Comparison of ENCODE assay signal across 22 cellular contexts in the genomic region with DNA sequence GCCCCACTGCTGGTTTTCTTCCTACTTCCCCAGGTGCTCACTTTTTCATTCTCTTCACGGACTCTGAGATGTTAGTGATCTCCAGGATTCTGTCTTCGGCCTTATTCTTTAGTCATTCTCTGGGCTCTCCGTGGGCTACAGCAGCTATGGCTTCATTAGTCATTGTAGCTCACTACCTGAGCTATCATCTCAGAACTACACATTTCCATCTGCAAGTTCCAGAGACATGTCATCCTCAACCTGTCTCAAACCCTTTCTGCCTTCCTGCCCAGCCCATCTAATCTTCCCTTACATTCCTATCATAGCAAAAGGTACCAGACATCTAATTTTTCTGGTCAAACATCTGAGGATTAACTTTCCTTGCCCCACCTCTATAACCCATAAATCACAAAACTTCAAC. TPM values are rescaled to one million over a fixed set of nuclear protein-coding genes. Genes with fewer than 3 reads are reported as not detected.
DNase-seq lines count a peak whose midpoint lies in the region; ATAC-seq and TF ChIP-seq lines count a peak whose summit lies in the region.
"Had no signal": no experiment of that assay in that cellular context is flagged by ENCODE, and none has a peak within 500 bp of the region (broad histone marks: within the 10 kb centered on the region; RNA-seq: fewer than 3 reads in every experiment).

No MANE protein-coding gene starts in this region.

- H3K27ac Mint-ChIP-seq in CD8-positive, alpha-beta T cell = peak overlapping the region; percentile 2
- peak overlapping the region; percentile 1 to 49 for H3K27ac Mint-ChIP-seq in natural killer cell treated with Interleukin-12 subunit alpha and Interleukin-12 subunit beta and Interleukin-15 and Interleukin-18, amount 100 ng/mL, for 72 hours
- no peak overlapping the region for H3K27ac Mint-ChIP-seq in activated T-helper 1 cell treated with anti-CD3 and anti-CD28 coated beads, Interleukin-12 subunit alpha, Interleukin-12 subunit beta, Interleukin-2, Interleukin-4 antibody, amounts not matched to agents 30 ng/mL and 10 ng/mL and 1 ng/mL, durations not matched to agents 14 hours and 24 hours and 36 hours

- H3K4me3 Mint-ChIP-seq in CD8-positive, alpha-beta T cell = no peak overlapping the region
- H3K4me3 Mint-ChIP-seq in natural killer cell treated with Interleukin-12 subunit alpha and Interleukin-12 subunit beta and Interleukin-15 and Interleukin-18, amount 100 ng/mL, for 72 hours = peak overlapping the region; percentile 9
- no peak overlapping the region for H3K4me3 Mint-ChIP-seq in activated T-helper 1 cell treated with anti-CD3 and anti-CD28 coated beads, Interleukin-12 subunit alpha, Interleukin-12 subunit beta, Interleukin-2, Interleukin-4 antibody, amounts not matched to agents 30 ng/mL and 10 ng/mL and 1 ng/mL, durations not matched to agents 14 hours and 24 hours and 36 hours
- H3K4me3 Mint-ChIP-seq: H9 had no signal

- ATAC-seq in CD8-positive, alpha-beta T cell = no peak
- ATAC-seq in HCT116 = no peak
- no peak for ATAC-seq in natural killer cell treated with Interleukin-12 subunit alpha and Interleukin-12 subunit beta and Interleukin-15 and Interleukin-18, amount 100 ng/mL, for 72 hours

- intact Hi-C loops in CD8-positive, alpha-beta T cell (cut with DNase I, micrococcal nuclease) = no loop called here
- intact Hi-C loops in HCT116 (cut with micrococcal nuclease) = no loop called here
- intact Hi-C loops in activated T-helper 1 cell treated with anti-CD3 and anti-CD28 coated beads, Interleukin-12 subunit alpha, Interleukin-12 subunit beta, Interleukin-2, Interleukin-4 antibody, amounts not matched to agents 30 ng/mL and 10 ng/mL and 1 ng/mL, durations not matched to agents 14 hours and 24 hours and 36 hours (cut with micrococcal nuclease) = no loop called here
- intact Hi-C loops in transverse colon (cut with DNase I; ENCODE audit: low total_unique reads) = no loop called here

- H3K4me1 ChIP-seq in CD8-positive, alpha-beta T cell (ENCODE audit: insufficient read depth, low read length) = peaks cover 13% of the 10 kb centered on the region
- H3K4me1 ChIP-seq in HCT116 (ENCODE audit: control insufficient read depth in 1 of 2, insufficient read depth in 2 of 2, low read length in 2 of 2) (peaks cover 0 to 14% of the 10 kb centered on the region in 2 experiments; a peak in 2 of 4 replicates), transverse colon (peaks cover 24 to 53% (median 32%) of the 10 kb centered on the region in 4 donors)

- RAD21 ChIA-PET in HCT116 (lab: Charles Lee; ENCODE audit: low non-redundant PET in 1 of 2, low total read pairs in 2 of 2, uncharacterized antibody in 2 of 2, unreplicated experiment in 2 of 2) = no interaction called here

- peaks cover 57% of the 10 kb centered on the region for H3K79me2 ChIP-seq in HCT116 (ENCODE audit: insufficient read depth, low read length)

- H3K27me3 ChIP-seq in CD8-positive, alpha-beta T cell (ENCODE audit: insufficient read depth, low read length) = no peaks in the 10 kb centered on the region
- H3K27me3 ChIP-seq in HCT116 (ENCODE audit: insufficient read depth, low read length) (no peaks in the 10 kb centered on the region), transverse colon (no peaks in the 10 kb centered on the region)
- H3K27me3 ChIP-seq: esophagus squamous epithelium, stomach, upper lobe of left lung had no signal

- H3K36me3 Mint-ChIP-seq in CD8-positive, alpha-beta T cell = peaks cover 5% of the 10 kb centered on the region
- H3K36me3 Mint-ChIP-seq in natural killer cell treated with Interleukin-12 subunit alpha and Interleukin-12 subunit beta and Interleukin-15 and Interleukin-18, amount 100 ng/mL, for 72 hours = no peaks in the 10 kb centered on the region
- H3K36me3 Mint-ChIP-seq in activated T-helper 1 cell treated with anti-CD3 and anti-CD28 coated beads, Interleukin-12 subunit alpha, Interleukin-12 subunit beta, Interleukin-2, Interleukin-4 antibody, amounts not matched to agents 30 ng/mL and 10 ng/mL and 1 ng/mL, durations not matched to agents 14 hours and 24 hours and 36 hours (ENCODE audit: low read depth) = peaks cover 6% of the 10 kb centered on the region

- H3K4me2 ChIP-seq in HCT116 (ENCODE audit: low read length) = no peak overlapping the region

- no peaks in the 10 kb centered on the region for H3K36me3 ChIP-seq in CD8-positive, alpha-beta T cell (ENCODE audit: insufficient read depth, low read length)
- peaks cover 0 to under 1% of the 10 kb centered on the region in 2 experiments; a peak in 2 of 4 replicates for H3K36me3 ChIP-seq in HCT116 (ENCODE audit: control insufficient read depth in 1 of 2, insufficient read depth in 2 of 2, low read length in 2 of 2)
- peaks cover 0 to 3% (median under 1%) of the 10 kb centered on the region in 4 donors for H3K36me3 ChIP-seq in transverse colon

- BruUV-seq in HCT116 (replicated peaks; lab: Mats Ljungman, UMichigan) = TSS peak; percentile 10

- TF ChIP-seq POLR2A in HCT116 (IDR thresholded peaks at IDR 0.05; ENCODE audit: borderline replicate concordance, extremely low read depth, insufficient read depth, insufficient read length) (no peak), transverse colon (IDR thresholded peaks at IDR 0.05) (no peak)

- CTCF ChIA-PET in CD8-positive, alpha-beta T cell (lab: Charles Lee) = no interaction called here
- CTCF ChIA-PET in HCT116 (lab: Charles Lee) = interaction anchor here (0.9 kb wide), 1 partner anchor 23 kb away, joined by 3 read pairs; no protein-coding TSS in a partner anchor

- POLR2A ChIA-PET in CD8-positive, alpha-beta T cell (lab: Charles Lee) = interaction anchor here (1.2 to 1.3 kb wide), 3 partner anchors 11 to 64 kb away, joined by 3 to 7 read pairs (median 3); no protein-coding TSS in a partner anchor
- POLR2A ChIA-PET in HCT116 (lab: Charles Lee) = no interaction called here

- H3K4me3 ChIP-seq in CD8-positive, alpha-beta T cell (ENCODE audit: low read depth, low read length) = no peak overlapping the region
- no peak overlapping the region for H3K4me3 ChIP-seq in HCT116 (replicated peaks in 1 of 2; ENCODE audit: low read depth in 1 of 2, low read length in 2 of 2)
- no peak overlapping the region for H3K4me3 ChIP-seq in transverse colon
- H3K4me3 ChIP-seq: esophagus squamous epithelium, stomach, upper lobe of left lung had no signal

- H3K9ac ChIP-seq in HCT116 (ENCODE audit: low read length) = no peak overlapping the region

- TF ChIP-seq EP300 in transverse colon (IDR thresholded peaks at IDR 0.05; ENCODE audit: low read depth) = no peak

- no peaks in the 10 kb centered on the region for H3K9me2 ChIP-seq in HCT116 (ENCODE audit: insufficient read depth)

- no peak for DNase-seq in CD8-positive, alpha-beta T cell
- DNase-seq in HCT116 (ENCODE audit: low read depth, low spot score) (no peak), amniotic epithelial cell (ENCODE audit: low read depth) (peak; percentile 35), dedifferentiated amniotic fluid mesenchymal stem cell (ENCODE audit: extremely low spot score) (no peak), transverse colon (no peak)
- DNase-seq in natural killer cell treated with Interleukin-12 subunit alpha and Interleukin-12 subunit beta and Interleukin-15 and Interleukin-18, amount 100 ng/mL, for 72 hours (ENCODE audit: low spot score) = no peak
- no peak for DNase-seq in activated T-helper 1 cell treated with anti-CD3 and anti-CD28 coated beads, Interleukin-12 subunit alpha, Interleukin-12 subunit beta, Interleukin-2, Interleukin-4 antibody, amounts not matched to agents 30 ng/mL and 10 ng/mL and 1 ng/mL, durations not matched to agents 14 hours and 24 hours and 36 hours (ENCODE audit: low spot score)
- DNase-seq: activated CD4-positive, alpha-beta T cell treated with anti-CD3 and anti-CD28 coated beads for 4 hours; activated gamma-delta T cell treated with Interleukin-2 at 50 U/mL for 16 hours; anterior cingulate cortex; cerebellar nuclear complex; COR-L47; DND-41; effector memory CD4-positive, alpha-beta T cell; esophagus squamous epithelium; H9; left cardiac atrium; midbrain; NCI-H510A treated with DMSO at 0.1 percent for 48 hours; posterior cingulate gyrus; stomach; upper lobe of left lung had no signal

- H3K9me3 Mint-ChIP-seq in CD8-positive, alpha-beta T cell = no peaks in the 10 kb centered on the region
- no peaks in the 10 kb centered on the region for H3K9me3 Mint-ChIP-seq in natural killer cell treated with Interleukin-12 subunit alpha and Interleukin-12 subunit beta and Interleukin-15 and Interleukin-18, amount 100 ng/mL, for 72 hours
- H3K9me3 Mint-ChIP-seq in activated T-helper 1 cell treated with anti-CD3 and anti-CD28 coated beads, Interleukin-12 subunit alpha, Interleukin-12 subunit beta, Interleukin-2, Interleukin-4 antibody, amounts not matched to agents 30 ng/mL and 10 ng/mL and 1 ng/mL, durations not matched to agents 14 hours and 24 hours and 36 hours = no peaks in the 10 kb centered on the region
- H3K9me3 Mint-ChIP-seq: H9 had no signal

- H4K20me1 ChIP-seq in HCT116 (ENCODE audit: insufficient read depth) = peaks cover 17% of the 10 kb centered on the region; the same call in 1 of the 2 replicates

- H3K27ac ChIP-seq in CD8-positive, alpha-beta T cell (ENCODE audit: low read depth, low read length) = no peak overlapping the region
- H3K27ac ChIP-seq in HCT116 (ENCODE audit: low read depth, low read length) (no peak overlapping the region), transverse colon (no peak overlapping the region)
- H3K27ac ChIP-seq: esophagus squamous epithelium, stomach, upper lobe of left lung had no signal

- H3K27me3 Mint-ChIP-seq in CD8-positive, alpha-beta T cell (ENCODE audit: low read depth) = no peaks in the 10 kb centered on the region
- no peaks in the 10 kb centered on the region for H3K27me3 Mint-ChIP-seq in natural killer cell treated with Interleukin-12 subunit alpha and Interleukin-12 subunit beta and Interleukin-15 and Interleukin-18, amount 100 ng/mL, for 72 hours
- H3K27me3 Mint-ChIP-seq in activated T-helper 1 cell treated with anti-CD3 and anti-CD28 coated beads, Interleukin-12 subunit alpha, Interleukin-12 subunit beta, Interleukin-2, Interleukin-4 antibody, amounts not matched to agents 30 ng/mL and 10 ng/mL and 1 ng/mL, durations not matched to agents 14 hours and 24 hours and 36 hours (ENCODE audit: insufficient read depth) = no peaks in the 10 kb centered on the region

- TF ChIP-seq RAD21 in HCT116 (IDR thresholded peaks at IDR 0.05; ENCODE audit: low read depth) = no peak

- H2AFZ ChIP-seq in HCT116 (ENCODE audit: low read depth, low read length, poor library complexity, severe bottlenecking) = no peak overlapping the region

- peaks cover 25% of the 10 kb centered on the region for H3K4me1 Mint-ChIP-seq in CD8-positive, alpha-beta T cell (ENCODE audit: low read depth)
- peaks cover 39 to 43% of the 10 kb centered on the region in 2 donors for H3K4me1 Mint-ChIP-seq in natural killer cell treated with Interleukin-12 subunit alpha and Interleukin-12 subunit beta and Interleukin-15 and Interleukin-18, amount 100 ng/mL, for 72 hours (ENCODE audit: low read depth in 2 of 2)
- peaks cover 21% of the 10 kb centered on the region for H3K4me1 Mint-ChIP-seq in activated T-helper 1 cell treated with anti-CD3 and anti-CD28 coated beads, Interleukin-12 subunit alpha, Interleukin-12 subunit beta, Interleukin-2, Interleukin-4 antibody, amounts not matched to agents 30 ng/mL and 10 ng/mL and 1 ng/mL, durations not matched to agents 14 hours and 24 hours and 36 hours (ENCODE audit: low read depth)

- TF ChIP-seq CTCF in CD8-positive, alpha-beta T cell (IDR thresholded peaks at IDR 0.05) = no peak
- TF ChIP-seq CTCF in HCT116 (IDR thresholded peaks at IDR 0.05 in 2 of 3, conservative IDR thresholded peaks at IDR 0.05 in 1 of 3; ENCODE audit: borderline replicate concordance in 1 of 3, insufficient read depth in 1 of 3, low read depth in 2 of 3, low read length in 2 of 3) (no peak), transverse colon (IDR thresholded peaks at IDR 0.05) (no peak)

- H3K9me3 ChIP-seq in CD8-positive, alpha-beta T cell (ENCODE audit: low read length) = no peaks in the 10 kb centered on the region
- H3K9me3 ChIP-seq in HCT116 (ENCODE audit: control insufficient read depth in 1 of 2, insufficient read depth in 1 of 2, low read depth in 1 of 2, low read length in 2 of 2) (no peaks in the 10 kb centered on the region), transverse colon (no peaks in the 10 kb centered on the region)
- H3K9me3 ChIP-seq: esophagus squamous epithelium, stomach, upper lobe of left lung had no signal

- 94 to 100% methylated on average over 1 to 3 of the region's 3 CpGs for WGBS in transverse colon (ENCODE audit: low coverage in 1 of 2), 2 donors

- in situ Hi-C loops in transverse colon (cut with MboI; ENCODE audit: low pct_ligation_motif_present in 1 of 4, low pct_unique_long_range_greater_than_20kb in 1 of 4, low sequenced_read_pairs in 3 of 4) = no loop called here

RNA-seq across cellular contexts. Expression of gene TSPAN3, which starts 13.3 kb away (rescaled TPM):
- total RNA-seq in CD8-positive, alpha-beta T cell = 10 to 100 TPM; 21.4 to 22.7 TPM
- total RNA-seq in HCT116 (2021; ENCODE audit: unreplicated experiment) (140 TPM), transverse colon (1,000 to 10,000 TPM in 1 of 4 donors, 100 to 1,000 TPM in 3; 365 to 1,069 (median 676) TPM)
- 141 and 173 TPM in 2 replicates for polyA plus RNA-seq in HCT116 (2012)
- 10 to 100 TPM; 49.3 to 54.9 TPM for total RNA-seq in natural killer cell treated with Interleukin-12 subunit alpha and Interleukin-12 subunit beta and Interleukin-15 and Interleukin-18, amount 100 ng/mL, for 72 hours
- 41.5 and 41.6 TPM in 2 replicates for total RNA-seq in activated T-helper 1 cell treated with anti-CD3 and anti-CD28 coated beads, Interleukin-12 subunit alpha, Interleukin-12 subunit beta, Interleukin-2, Interleukin-4 antibody, amounts not matched to agents 30 ng/mL and 10 ng/mL and 1 ng/mL, durations not matched to agents 14 hours and 24 hours and 36 hours
